In genomic region chr6:33429745-33430042, GRCh38 we compare ENCODE assay signal across 11 cellular contexts. TPM values are rescaled to one million over a fixed set of nuclear protein-coding genes. Genes with fewer than 3 reads are reported as not detected.
A peak's percentile ranks its signal among the peaks of the same experiment; 100 is the strongest.
DNase-seq lines count a peak whose midpoint lies in the region; ATAC-seq, FAIRE-seq and TF ChIP-seq lines count a peak whose summit lies in the region.
"Had no signal": no experiment of that assay in that cellular context is flagged by ENCODE, and none has a peak within 500 bp of the region (broad histone marks: within the 10 kb centered on the region; RNA-seq: fewer than 3 reads in every experiment).

No MANE protein-coding gene starts in this region.

- peaks cover 6% of the 10 kb centered on the region for H3K79me2 ChIP-seq in keratinocyte (ENCODE audit: control insufficient read depth, insufficient read depth, low read length)

- H3K9me1 ChIP-seq in keratinocyte (ENCODE audit: control insufficient read depth, extremely low read depth, insufficient read depth, low read length), result no peaks in the 10 kb centered on the region

- H3K4me2 ChIP-seq in keratinocyte (ENCODE audit: control insufficient read depth, extremely low read depth, insufficient read depth, low read depth, low read length), result peak overlapping the region; percentile 81

- H3K27me3 Mint-ChIP-seq in activated naive CD4-positive, alpha-beta T cell treated with anti-CD3 and anti-CD28 coated beads, Interleukin-2, amount 50 U/mL, for 24 hours, result no peaks in the 10 kb centered on the region
- no peaks in the 10 kb centered on the region for H3K27me3 Mint-ChIP-seq in activated T-helper 17 cell treated with anti-CD3 and anti-CD28 coated beads, Interleukin-2, amount 50 U/mL, for 72 hours

- dilution Hi-C loops in keratinocyte (cut with MboI; ENCODE audit: extremely low pct_ligation_motif_present, low sequenced_read_pairs), result no loop called here

- H3K4me1 Mint-ChIP-seq in activated naive CD4-positive, alpha-beta T cell treated with anti-CD3 and anti-CD28 coated beads, Interleukin-2, amount 50 U/mL, for 24 hours, result peaks cover 74% of the 10 kb centered on the region
- H3K4me1 Mint-ChIP-seq in activated T-helper 17 cell treated with anti-CD3 and anti-CD28 coated beads, Interleukin-2, amount 50 U/mL, for 72 hours, result peaks cover 55% of the 10 kb centered on the region

- H3K4me3 Mint-ChIP-seq in activated naive CD4-positive, alpha-beta T cell treated with anti-CD3 and anti-CD28 coated beads, Interleukin-2, amount 50 U/mL, for 24 hours, result peak overlapping the region; percentile 91
- H3K4me3 Mint-ChIP-seq in activated T-helper 17 cell treated with anti-CD3 and anti-CD28 coated beads, Interleukin-2, amount 50 U/mL, for 72 hours, result peak overlapping the region; percentile 96

- H3K27ac ChIP-seq in keratinocyte (ENCODE audit: control insufficient read depth, insufficient read depth, low read length) (peak overlapping the region; percentile 52), temporal lobe (ENCODE audit: low read depth, low read length) (peak overlapping the region; percentile 91)
- H3K27ac ChIP-seq: HL-60 had no signal

- no peaks in the 10 kb centered on the region for H3K36me3 Mint-ChIP-seq in activated naive CD4-positive, alpha-beta T cell treated with anti-CD3 and anti-CD28 coated beads, Interleukin-2, amount 50 U/mL, for 24 hours
- H3K36me3 Mint-ChIP-seq in activated naive CD4-positive, alpha-beta T cell treated with anti-CD3 and anti-CD28 coated beads, Interleukin-2, amount 50 U/mL, for 72 hours, result peaks cover 8 to 20% of the 10 kb centered on the region in 2 donors
- peaks cover 75% of the 10 kb centered on the region for H3K36me3 Mint-ChIP-seq in activated T-helper 17 cell treated with anti-CD3 and anti-CD28 coated beads, Interleukin-2, amount 50 U/mL, for 72 hours (ENCODE audit: low read depth)

- H2AFZ ChIP-seq in keratinocyte (ENCODE audit: control insufficient read depth, low read length), result no peak overlapping the region

- peaks cover 43% of the 10 kb centered on the region for H3K4me1 ChIP-seq in keratinocyte (ENCODE audit: control insufficient read depth, extremely low read depth, insufficient read depth, low read length)

- FAIRE-seq in keratinocyte (lab: Jason Lieb, UNC), result no peak

- H4K20me1 ChIP-seq in keratinocyte (ENCODE audit: control insufficient read depth, extremely low read depth, insufficient read depth, low read length), result no peaks in the 10 kb centered on the region

- no peaks in the 10 kb centered on the region for H3K9me3 ChIP-seq in keratinocyte (ENCODE audit: control insufficient read depth, low read depth, low read length)

- H3K9ac ChIP-seq in keratinocyte (ENCODE audit: control insufficient read depth, extremely low read depth, insufficient read depth, low read length), result no peak overlapping the region

- no peak overlapping the region for H3K4me3 ChIP-seq in keratinocyte (ENCODE audit: control insufficient read depth in 2 of 3, extremely low read depth in 1 of 3, insufficient read depth in 2 of 3, low read depth in 1 of 3, low read length in 3 of 3)

- ATAC-seq in activated naive CD4-positive, alpha-beta T cell treated with anti-CD3 and anti-CD28 coated beads, Interleukin-2, amount 50 U/mL, for 72 hours, result no peak
- peak; percentile 6 for ATAC-seq in activated T-helper 17 cell treated with anti-CD3 and anti-CD28 coated beads, Interleukin-2, amount 50 U/mL, for 72 hours (replicated peaks)
- ATAC-seq in GM21723 (IDR thresholded peaks at IDR 0.05; ENCODE audit: unreplicated experiment) (no peak), HG03520 (IDR thresholded peaks at IDR 0.05; ENCODE audit: unreplicated experiment) (no peak)

- H3K27ac Mint-ChIP-seq in activated naive CD4-positive, alpha-beta T cell treated with anti-CD3 and anti-CD28 coated beads, Interleukin-2, amount 50 U/mL, for 24 hours, result peak overlapping the region; percentile 90
- peak overlapping the region in 1 of 2 donors; percentile 56 for H3K27ac Mint-ChIP-seq in activated naive CD4-positive, alpha-beta T cell treated with anti-CD3 and anti-CD28 coated beads, Interleukin-2, amount 50 U/mL, for 72 hours
- peak overlapping the region; percentile 90 for H3K27ac Mint-ChIP-seq in activated T-helper 17 cell treated with anti-CD3 and anti-CD28 coated beads, Interleukin-2, amount 50 U/mL, for 72 hours

- no peak for TF ChIP-seq CTCF in keratinocyte (optimal IDR thresholded peaks at IDR 0.05 in 1 of 3, IDR thresholded peaks at IDR 0.05 in 1 of 3, conservative IDR thresholded peaks at IDR 0.05 in 1 of 3; ENCODE audit: extremely low read depth in 1 of 3, insufficient read depth in 2 of 3, low read length in 3 of 3)

- DNase-seq in activated naive CD4-positive, alpha-beta T cell treated with anti-CD3 and anti-CD28 coated beads, Interleukin-2, amount 50 U/mL, for 72 hours (ENCODE audit: low spot score in 2 of 2), result no peak
- no peak for DNase-seq in keratinocyte (ENCODE audit: low read depth, low spot score)
- no peak for DNase-seq in D341Med (ENCODE audit: low spot score)
- DNase-seq: AML-193, NCI-H1417 treated with DMSO at 0.1 percent for 48 hours had no signal

- no peaks in the 10 kb centered on the region for H3K9me3 Mint-ChIP-seq in activated naive CD4-positive, alpha-beta T cell treated with anti-CD3 and anti-CD28 coated beads, Interleukin-2, amount 50 U/mL, for 24 hours
- no peaks in the 10 kb centered on the region for H3K9me3 Mint-ChIP-seq in activated naive CD4-positive, alpha-beta T cell treated with anti-CD3 and anti-CD28 coated beads, Interleukin-2, amount 50 U/mL, for 72 hours
- H3K9me3 Mint-ChIP-seq in activated T-helper 17 cell treated with anti-CD3 and anti-CD28 coated beads, Interleukin-2, amount 50 U/mL, for 72 hours, result no peaks in the 10 kb centered on the region

- no peaks in the 10 kb centered on the region for H3K27me3 ChIP-seq in keratinocyte (ENCODE audit: control insufficient read depth, extremely low read depth, insufficient read depth, low read length)

- no peaks in the 10 kb centered on the region for H3K36me3 ChIP-seq in keratinocyte (ENCODE audit: control insufficient read depth in 2 of 2, extremely low read depth in 1 of 2, insufficient read depth in 2 of 2, low read length in 2 of 2)

RNA-seq across cellular contexts. Expression of gene SYNGAP1, which starts 9.8 kb away (rescaled TPM):
- 10 to 100 TPM; 70.5 to 71.7 TPM for total RNA-seq in activated naive CD4-positive, alpha-beta T cell treated with anti-CD3 and anti-CD28 coated beads, Interleukin-2, amount 50 U/mL, for 72 hours
- total RNA-seq in activated T-helper 17 cell treated with anti-CD3 and anti-CD28 coated beads, Interleukin-2, amount 50 U/mL, for 72 hours, result 100 to 1,000 TPM in 1 of 2 donors, 10 to 100 TPM in 1; 43.2 to 156 TPM
- 2.1 to 2.9 TPM (median 2.8 TPM) in 3 replicates for polyA plus RNA-seq in keratinocyte
- polyA plus RNA-seq in keratinocyte (2011; ENCODE audit: low read depth), result 1.1 TPM
- polyA plus RNA-seq in keratinocyte (2011; cell fraction: cytosol; rRNA removed), result 1.2 and 1.9 TPM in 2 replicates
- polyA plus RNA-seq in keratinocyte (2011; cell fraction: nucleus; rRNA removed), result 18.2 and 25.5 TPM in 2 replicates
- polyA plus RNA-seq in keratinocyte (2012; ENCODE audit: low replicate concordance), result 3.4 and 10.9 TPM in 2 replicates
- polyA minus RNA-seq in keratinocyte, result 4.1 to 5.7 TPM (median 5.4 TPM) in 3 replicates
- 0.96 TPM for polyA minus RNA-seq in keratinocyte (2011; cell fraction: cytosol; rRNA and poly(A)+ RNA removed)
- 4.3 and 10.1 TPM in 2 replicates for polyA minus RNA-seq in keratinocyte (2011; cell fraction: nucleus; rRNA and poly(A)+ RNA removed)
- 36.4 TPM for total RNA-seq in temporal lobe

RNA-seq across cellular contexts. Expression of gene CUTA, which starts 11.8 kb away (rescaled TPM):
- 100 to 1,000 TPM; 186 to 334 TPM for total RNA-seq in activated naive CD4-positive, alpha-beta T cell treated with anti-CD3 and anti-CD28 coated beads, Interleukin-2, amount 50 U/mL, for 72 hours
- total RNA-seq in activated T-helper 17 cell treated with anti-CD3 and anti-CD28 coated beads, Interleukin-2, amount 50 U/mL, for 72 hours, result 100 to 1,000 TPM; 163 to 248 TPM
- polyA plus RNA-seq in keratinocyte, result 119 to 246 TPM (median 178 TPM) in 3 replicates
- 13.0 TPM for polyA plus RNA-seq in keratinocyte (2011; ENCODE audit: low read depth)
- 222 and 276 TPM in 2 replicates for polyA plus RNA-seq in keratinocyte (2011; cell fraction: cytosol; rRNA removed)
- 188 and 225 TPM in 2 replicates for polyA plus RNA-seq in keratinocyte (2011; cell fraction: nucleus; rRNA removed)
- 238 and 287 TPM in 2 replicates for polyA plus RNA-seq in keratinocyte (2012; ENCODE audit: low replicate concordance)
- 116 to 126 TPM (median 120 TPM) in 3 replicates for polyA minus RNA-seq in keratinocyte
- 145 TPM for polyA minus RNA-seq in keratinocyte (2011; cell fraction: cytosol; rRNA and poly(A)+ RNA removed)
- 53.3 and 55.0 TPM in 2 replicates for polyA minus RNA-seq in keratinocyte (2011; cell fraction: nucleus; rRNA and poly(A)+ RNA removed)
- 64.9 TPM for total RNA-seq in temporal lobe

RNA-seq across cellular contexts. Expression of gene PHF1, which starts 18.9 kb away (rescaled TPM):
- 100 to 1,000 TPM in 1 of 2 donors, 10 to 100 TPM in 1; 27.5 to 156 TPM for total RNA-seq in activated naive CD4-positive, alpha-beta T cell treated with anti-CD3 and anti-CD28 coated beads, Interleukin-2, amount 50 U/mL, for 72 hours
- total RNA-seq in activated T-helper 17 cell treated with anti-CD3 and anti-CD28 coated beads, Interleukin-2, amount 50 U/mL, for 72 hours, result 100 to 1,000 TPM in 1 of 2 donors, 10 to 100 TPM in 1; 27.2 to 133 TPM
- 15.2 to 17.1 TPM (median 15.8 TPM) in 3 replicates for polyA plus RNA-seq in keratinocyte
- 7.6 TPM for polyA plus RNA-seq in keratinocyte (2011; ENCODE audit: low read depth)
- 9.1 and 12.6 TPM in 2 replicates for polyA plus RNA-seq in keratinocyte (2011; cell fraction: cytosol; rRNA removed)
- polyA plus RNA-seq in keratinocyte (2011; cell fraction: nucleus; rRNA removed), result 50.2 and 55.7 TPM in 2 replicates
- 12.6 and 24.1 TPM in 2 replicates for polyA plus RNA-seq in keratinocyte (2012; ENCODE audit: low replicate concordance)
- polyA minus RNA-seq in keratinocyte, result 7.9 to 14.9 TPM (median 11.1 TPM) in 3 replicates
- 9.2 TPM for polyA minus RNA-seq in keratinocyte (2011; cell fraction: cytosol; rRNA and poly(A)+ RNA removed)
- 5.5 and 10.0 TPM in 2 replicates for polyA minus RNA-seq in keratinocyte (2011; cell fraction: nucleus; rRNA and poly(A)+ RNA removed)
- total RNA-seq in temporal lobe, result 17.7 TPM

RNA-seq across cellular contexts. Expression of gene ZBTB9, which starts 24.7 kb away (rescaled TPM):
- total RNA-seq in activated naive CD4-positive, alpha-beta T cell treated with anti-CD3 and anti-CD28 coated beads, Interleukin-2, amount 50 U/mL, for 72 hours, result 10 to 100 TPM in 1 of 2 donors, 1 to 10 TPM in 1; 9.4 to 12.5 TPM
- 10 to 100 TPM; 11.6 to 12.5 TPM for total RNA-seq in activated T-helper 17 cell treated with anti-CD3 and anti-CD28 coated beads, Interleukin-2, amount 50 U/mL, for 72 hours
- 6.8 to 9.9 TPM (median 7.8 TPM) in 3 replicates for polyA plus RNA-seq in keratinocyte
- 2.8 TPM for polyA plus RNA-seq in keratinocyte (2011; ENCODE audit: low read depth)
- 5.9 and 7.1 TPM in 2 replicates for polyA plus RNA-seq in keratinocyte (2011; cell fraction: cytosol; rRNA removed)
- 12.3 and 13.0 TPM in 2 replicates for polyA plus RNA-seq in keratinocyte (2011; cell fraction: nucleus; rRNA removed)
- 6.9 and 10.7 TPM in 2 replicates for polyA plus RNA-seq in keratinocyte (2012; ENCODE audit: low replicate concordance)
- 8.9 to 15.2 TPM (median 10.3 TPM) in 3 replicates for polyA minus RNA-seq in keratinocyte
- 5.6 TPM for polyA minus RNA-seq in keratinocyte (2011; cell fraction: cytosol; rRNA and poly(A)+ RNA removed)
- 8.2 and 12.2 TPM in 2 replicates for polyA minus RNA-seq in keratinocyte (2011; cell fraction: nucleus; rRNA and poly(A)+ RNA removed)
- 5.9 TPM for total RNA-seq in temporal lobe

RNA-seq across cellular contexts. Expression of gene KIFC1, which starts 38.1 kb away (rescaled TPM):
- total RNA-seq in activated naive CD4-positive, alpha-beta T cell treated with anti-CD3 and anti-CD28 coated beads, Interleukin-2, amount 50 U/mL, for 72 hours, result 100 to 1,000 TPM; 103 to 170 TPM
- 100 to 1,000 TPM; 101 to 108 TPM for total RNA-seq in activated T-helper 17 cell treated with anti-CD3 and anti-CD28 coated beads, Interleukin-2, amount 50 U/mL, for 72 hours
- polyA plus RNA-seq in keratinocyte, result 5.7 to 20.0 TPM (median 17.3 TPM) in 3 replicates
- polyA plus RNA-seq in keratinocyte (2011; ENCODE audit: low read depth), result 0.61 TPM
- 3.5 and 5.2 TPM in 2 replicates for polyA plus RNA-seq in keratinocyte (2011; cell fraction: cytosol; rRNA removed)
- 6.6 and 7.9 TPM in 2 replicates for polyA plus RNA-seq in keratinocyte (2011; cell fraction: nucleus; rRNA removed)
- polyA plus RNA-seq in keratinocyte (2012; ENCODE audit: low replicate concordance), result 0.31 and 16.9 TPM in 2 replicates
- 5.1 to 15.2 TPM (median 13.9 TPM) in 3 replicates for polyA minus RNA-seq in keratinocyte
- 5.8 TPM for polyA minus RNA-seq in keratinocyte (2011; cell fraction: cytosol; rRNA and poly(A)+ RNA removed)
- polyA minus RNA-seq in keratinocyte (2011; cell fraction: nucleus; rRNA and poly(A)+ RNA removed), result 4.7 and 5.0 TPM in 2 replicates
- 1.7 TPM for total RNA-seq in temporal lobe
